17 cellular contexts compared by ENCODE assay signal in the genomic region with DNA sequence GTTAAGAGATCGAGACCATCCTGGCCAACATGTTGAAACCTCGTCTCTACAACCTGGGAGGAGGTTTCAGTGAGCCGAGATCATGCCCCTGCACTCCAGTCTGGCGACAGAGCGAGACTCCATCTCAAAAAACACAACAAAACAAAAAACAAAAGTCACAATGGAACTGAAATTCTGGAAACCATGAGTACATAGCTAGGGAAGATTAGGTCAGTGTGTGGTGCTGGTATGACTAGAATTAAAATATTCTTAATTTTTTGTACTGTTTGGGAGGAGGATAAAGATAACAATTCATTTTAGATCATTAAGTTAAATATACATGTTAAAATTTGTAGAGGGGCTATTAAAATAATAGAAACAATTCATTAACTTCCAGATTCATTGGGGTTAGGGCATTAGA.
DNase-seq lines count a peak whose midpoint lies in the region; ATAC-seq and TF ChIP-seq lines count a peak whose summit lies in the region.
"Had no signal": no experiment of that assay in that cellular context is flagged by ENCODE, and none has a peak within 500 bp of the region (broad histone marks: within the 10 kb centered on the region; RNA-seq: fewer than 3 reads in every experiment).

No MANE protein-coding gene starts in this region.

- H3K27ac ChIP-seq in esophagus squamous epithelium (peak overlapping the region in 3 of 4 donors; percentile 21 to 76 (median 70)), H9 (ENCODE audit: insufficient read length, low read depth, low read length) (no peak overlapping the region)
- H3K27ac ChIP-seq: HL-60 had no signal

- no peak overlapping the region for H2BK12ac ChIP-seq in H9 (ENCODE audit: insufficient read length, low read depth, low read length)

- H3K27me3 ChIP-seq in esophagus squamous epithelium (no peaks in the 10 kb centered on the region), H9 (ENCODE audit: insufficient read depth, low read length) (no peaks in the 10 kb centered on the region)

- no peak overlapping the region for H3K4me3 ChIP-seq in esophagus squamous epithelium

- H2BK15ac ChIP-seq in H9 (ENCODE audit: low read depth, low read length) = no peak overlapping the region

- no peak overlapping the region for H3K14ac ChIP-seq in H9 (ENCODE audit: insufficient read depth, low read length)

- H2AK5ac ChIP-seq in H9 (ENCODE audit: insufficient read length, low read length) = no peak overlapping the region

- no peak for TF ChIP-seq POLR2A in esophagus squamous epithelium (IDR thresholded peaks at IDR 0.05)

- H3K9me3 Mint-ChIP-seq in stimulated activated naive CD8-positive, alpha-beta T cell treated with anti-CD3 and anti-CD28 coated beads, Interleukin-15, Interleukin-2, amounts not matched to agents 100 ng/mL and 50 ng/mL, for 24 hours = no peaks in the 10 kb centered on the region
- H3K9me3 Mint-ChIP-seq in type B pancreatic cell (no peaks in the 10 kb centered on the region), H9 (no peaks in the 10 kb centered on the region)
- H3K9me3 Mint-ChIP-seq: CD4-positive, alpha-beta T cell had no signal

- peaks cover 14% of the 10 kb centered on the region for H3K4me1 Mint-ChIP-seq in stimulated activated naive CD8-positive, alpha-beta T cell treated with anti-CD3 and anti-CD28 coated beads, Interleukin-15, Interleukin-2, amounts not matched to agents 100 ng/mL and 50 ng/mL, for 24 hours (ENCODE audit: low read depth)
- H3K4me1 Mint-ChIP-seq in T-helper 17 cell = peaks cover 11% of the 10 kb centered on the region
- H3K4me1 Mint-ChIP-seq in type B pancreatic cell (ENCODE audit: unreplicated experiment) = peaks cover 8% of the 10 kb centered on the region
- H3K4me1 Mint-ChIP-seq in H9 = peaks cover 22 to 23% of the 10 kb centered on the region in 2 experiments

- no peak overlapping the region for H3K18ac ChIP-seq in H9 (ENCODE audit: insufficient read length, low read depth, low read length)

- no peak overlapping the region for H4K91ac ChIP-seq in H9 (ENCODE audit: insufficient read length, low read depth, low read length)

- TF ChIP-seq CTCF in esophagus squamous epithelium (IDR thresholded peaks at IDR 0.05) = no peak
- no peak for TF ChIP-seq CTCF in type B pancreatic cell (conservative IDR thresholded peaks at IDR 0.05)
- no peak for TF ChIP-seq CTCF in H9 (conservative IDR thresholded peaks at IDR 0.05)

- H3K79me2 ChIP-seq in H9 (ENCODE audit: insufficient read depth, low read length) = no peaks in the 10 kb centered on the region

- no peaks in the 10 kb centered on the region for H3K79me1 ChIP-seq in H9 (ENCODE audit: insufficient read depth, low read depth, low read length, poor library complexity, severe bottlenecking)

- no peaks in the 10 kb centered on the region for H4K20me1 ChIP-seq in H9 (ENCODE audit: control insufficient read depth, insufficient read depth, insufficient read length)

- H3K4ac ChIP-seq in H9 (ENCODE audit: low read depth, low read length) = no peak overlapping the region

- H3K36me3 ChIP-seq in esophagus squamous epithelium = peaks cover 0 to 8% (median 0%) of the 10 kb centered on the region in 3 donors

- H3K23me2 ChIP-seq in H9 (ENCODE audit: insufficient read length, low read depth, low read length, poor library complexity, severe bottlenecking) = no peaks in the 10 kb centered on the region

- no peak overlapping the region for H3T11ph ChIP-seq in H9 (ENCODE audit: low read length)

- H3K4me2 ChIP-seq in H9 (ENCODE audit: insufficient read depth, insufficient read length, low read length) = no peak overlapping the region

- H3K9me3 ChIP-seq in T-helper 17 cell (ENCODE audit: control insufficient read depth, low read length, poor library complexity, severe bottlenecking) = no peaks in the 10 kb centered on the region
- H3K9me3 ChIP-seq in esophagus squamous epithelium = no peaks in the 10 kb centered on the region
- no peaks in the 10 kb centered on the region for H3K9me3 ChIP-seq in H9 (ENCODE audit: control insufficient read depth, low read depth, low read length)

- H3K9ac ChIP-seq in H9 (ENCODE audit: extremely low read depth, insufficient read length, low read length) = no peak overlapping the region

- intact Hi-C loops in esophagus squamous epithelium (cut with DNase I) = no loop called here

- ATAC-seq in stimulated activated naive CD8-positive, alpha-beta T cell treated with anti-CD3 and anti-CD28 coated beads, Interleukin-15, Interleukin-2, amounts not matched to agents 100 U/mL and 50 U/mL, for 24 hours = no peak
- ATAC-seq in T-helper 17 cell (no peak), HG02840 (IDR thresholded peaks at IDR 0.05; ENCODE audit: low FRiP score, unreplicated experiment) (no peak)
- ATAC-seq: Panc1 had no signal

- no peak overlapping the region for H3K23ac ChIP-seq in H9 (ENCODE audit: insufficient read length, low read depth, low read length)

- H3K36me3 Mint-ChIP-seq in stimulated activated naive CD8-positive, alpha-beta T cell treated with anti-CD3 and anti-CD28 coated beads, Interleukin-15, Interleukin-2, amounts not matched to agents 100 ng/mL and 50 ng/mL, for 24 hours (ENCODE audit: low read depth) = peaks cover 13% of the 10 kb centered on the region
- H3K36me3 Mint-ChIP-seq in T-helper 17 cell (ENCODE audit: low read depth) (no peaks in the 10 kb centered on the region), type B pancreatic cell (peaks cover 3% of the 10 kb centered on the region), H9 (ENCODE audit: insufficient read depth in 1 of 3, low read depth in 3 of 3) (peaks cover 0 to 2% (median 2%) of the 10 kb centered on the region in 3 experiments; a peak in 4 of 7 replicates)

- no peak overlapping the region for H3K56ac ChIP-seq in H9 (ENCODE audit: insufficient read length, low read depth, low read length)

- no peak overlapping the region for H4K5ac ChIP-seq in H9 (ENCODE audit: insufficient read length, low read depth, low read length)

- DNase-seq in stimulated activated naive CD8-positive, alpha-beta T cell treated with anti-CD3 and anti-CD28 coated beads, Interleukin-15, Interleukin-2, amounts not matched to agents 100 U/mL and 50 U/mL, for 24 hours = no peak
- DNase-seq in T-helper 17 cell (no peak), esophagus squamous epithelium (lab: John Stamatoyannopoulos, UW) (no peak), type B pancreatic cell (ENCODE audit: extremely low spot score, unreplicated experiment) (no peak), NCI-H187 treated with DMSO at 0.1 percent for 48 hours (lab: John Stamatoyannopoulos, UW) (no peak), H9 (no peak)
- DNase-seq: CD4-positive, alpha-beta T cell; KBM-7; NCI-H1092; NCI-H1694; NCI-H345; NCI-H69; Right ventricle myocardium superior had no signal

- H3K27me3 Mint-ChIP-seq in stimulated activated naive CD8-positive, alpha-beta T cell treated with anti-CD3 and anti-CD28 coated beads, Interleukin-15, Interleukin-2, amounts not matched to agents 100 ng/mL and 50 ng/mL, for 24 hours = no peaks in the 10 kb centered on the region
- H3K27me3 Mint-ChIP-seq in T-helper 17 cell (no peaks in the 10 kb centered on the region), type B pancreatic cell (no peaks in the 10 kb centered on the region), H9 (ENCODE audit: low read depth) (no peaks in the 10 kb centered on the region)
- H3K27me3 Mint-ChIP-seq: CD4-positive, alpha-beta T cell had no signal

- H2BK5ac ChIP-seq in H9 (ENCODE audit: insufficient read length, low read length) = no peak overlapping the region

- peak overlapping the region; percentile 71 for H3K27ac Mint-ChIP-seq in stimulated activated naive CD8-positive, alpha-beta T cell treated with anti-CD3 and anti-CD28 coated beads, Interleukin-15, Interleukin-2, amounts not matched to agents 100 ng/mL and 50 ng/mL, for 24 hours
- H3K27ac Mint-ChIP-seq in T-helper 17 cell (peak overlapping the region; percentile 6), type B pancreatic cell (peak overlapping the region; percentile 24), H9 (no peak overlapping the region; a peak in 1 of 7 replicates)
- H3K27ac Mint-ChIP-seq: CD4-positive, alpha-beta T cell had no signal

- H2AFZ ChIP-seq in H9 (ENCODE audit: low read length) = no peak overlapping the region

- no peak overlapping the region for H2BK120ac ChIP-seq in H9 (ENCODE audit: low read depth, low read length, poor library complexity, severe bottlenecking)

- H3K4me3 Mint-ChIP-seq in stimulated activated naive CD8-positive, alpha-beta T cell treated with anti-CD3 and anti-CD28 coated beads, Interleukin-15, Interleukin-2, amounts not matched to agents 100 ng/mL and 50 ng/mL, for 24 hours = no peak overlapping the region
- H3K4me3 Mint-ChIP-seq in T-helper 17 cell = no peak overlapping the region
- no peak overlapping the region for H3K4me3 Mint-ChIP-seq in type B pancreatic cell
- H3K4me3 Mint-ChIP-seq in H9 = no peak overlapping the region
- H3K4me3 Mint-ChIP-seq: CD4-positive, alpha-beta T cell had no signal

- H3K4me1 ChIP-seq in esophagus squamous epithelium (peaks cover 0 to 32% (median 3%) of the 10 kb centered on the region in 3 donors), H9 (ENCODE audit: insufficient read depth, low read length) (peaks cover 5% of the 10 kb centered on the region; the same call in 1 of the 2 replicates)

- WGBS in esophagus squamous epithelium, 2 donors = 90 to 95% methylated on average over 5 of the region's 5 CpGs
- WGBS in H9 (ENCODE audit: extremely low coverage, insufficient read length, low lambda C conversion rate) = no CpG with 5 or more reads among the region's 5 CpGs

- no peak overlapping the region for H4K8ac ChIP-seq in H9 (replicated peaks; ENCODE audit: insufficient read length, low read depth, low read length)

- H2BK20ac ChIP-seq in H9 (ENCODE audit: low read depth, low read length, poor library complexity, severe bottlenecking) = no peak overlapping the region

Comparison
In these comparisons a context has a peak if more than half of its experiments do, and no peak if none do; other contexts are left out.
1. H3K27ac Mint-ChIP-seq: peak in stimulated activated naive CD8-positive, alpha-beta T cell treated with anti-CD3 and anti-CD28 coated beads, Interleukin-15, Interleukin-2, amounts not matched to agents 100 ng/mL and 50 ng/mL, for 24 hours (single experiment), T-helper 17 cell (single experiment) and type B pancreatic cell (single experiment); none in H9 (0 of 3).